ENCODE assay signal across 12 cellular contexts in the genomic region with DNA sequence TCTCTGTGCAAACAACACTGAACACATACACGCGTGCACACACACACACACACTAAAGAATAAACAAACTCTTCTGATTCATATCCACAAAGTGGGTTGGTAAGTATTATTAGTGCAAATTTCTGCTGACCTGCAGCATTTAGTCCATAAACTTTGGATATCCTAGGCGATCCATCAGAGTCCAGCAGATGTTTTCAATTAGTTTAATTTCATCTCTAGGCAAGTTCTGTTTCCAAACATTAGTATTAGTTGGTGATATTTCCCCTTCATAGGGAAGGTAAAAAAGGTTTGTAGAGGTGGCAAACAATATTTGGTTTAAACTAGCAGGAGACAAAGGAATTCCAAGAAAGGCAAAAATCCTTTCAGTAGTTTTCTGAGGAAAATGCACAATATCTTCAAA.
"Had no signal": no experiment of that assay in that cellular context is flagged by ENCODE, and none has a peak within 500 bp of the region (broad histone marks: within the 10 kb centered on the region; RNA-seq: fewer than 3 reads in every experiment).

No MANE protein-coding gene starts in this region.

- DNase-seq: activated naive CD4-positive, alpha-beta T cell; activated naive CD8-positive, alpha-beta T cell treated with anti-CD3 and anti-CD28 coated beads, Interleukin-2, amount 10 ng/mL, durations not matched to agents 7 days and 5 days; aorta; endodermal cell; erythroblast; glutamatergic neuron; kidney glomerular epithelial cell; nephron progenitor cell; stimulated activated CD4-positive, alpha-beta T cell treated with anti-CD3 and anti-CD28 coated beads, Interleukin-4, amount 100 ng/mL, for 24 hours; stimulated activated naive CD4-positive, alpha-beta T cell; SW 1271 had no signal

- H3K36me3 ChIP-seq: right atrium auricular region had no signal

- H3K27ac ChIP-seq: right atrium auricular region had no signal

- H3K27me3 ChIP-seq: right atrium auricular region had no signal

- H3K9me3 ChIP-seq: right atrium auricular region had no signal

- H3K4me3 ChIP-seq: right atrium auricular region had no signal

- H3K4me1 ChIP-seq: right atrium auricular region had no signal
